ENCODE assay signal across 8 cellular contexts in genomic region chr6:82246802-82247633, GRCh38. TPM values are rescaled to one million over a fixed set of nuclear protein-coding genes. Genes with fewer than 3 reads are reported as not detected.
DNase-seq lines count a peak whose midpoint lies in the region; ATAC-seq, FAIRE-seq and TF ChIP-seq lines count a peak whose summit lies in the region.

No MANE protein-coding gene starts in this region.

- H3K9ac ChIP-seq in keratinocyte (ENCODE audit: control insufficient read depth, extremely low read depth, insufficient read depth, low read length): peak overlapping the region; percentile 78

- DNase-seq in NCI-H2029 (lab: John Stamatoyannopoulos, UW) (peak; percentile 24), NCI-H2029 treated with DMSO at 0.1 percent for 48 hours (lab: John Stamatoyannopoulos, UW) (no peak), HK-2 (ENCODE audit: unreplicated experiment) (peak; percentile 69), RPMI8226 (peak; percentile 45), cerebellar cortex (ENCODE audit: low spot score) (peak; percentile 72), keratinocyte (ENCODE audit: low read depth, low spot score) (no peak)
- peak; percentile 10 for DNase-seq in stimulated activated CD8-positive, alpha-beta memory T cell treated with anti-CD3 and anti-CD28 coated beads, Interleukin-15, amount 100 ng/mL, for 1 hour (ENCODE audit: low read depth)

- FAIRE-seq in keratinocyte (lab: Jason Lieb, UNC): no peak

- dilution Hi-C loops in keratinocyte (cut with MboI; ENCODE audit: extremely low pct_ligation_motif_present, low sequenced_read_pairs): no loop called here

- H4K20me1 ChIP-seq in keratinocyte (ENCODE audit: control insufficient read depth, extremely low read depth, insufficient read depth, low read length): no peaks in the 10 kb centered on the region

- ATAC-seq in GM21390 (IDR thresholded peaks at IDR 0.05; ENCODE audit: unreplicated experiment): peak; percentile 53

- peak overlapping the region; percentile 27 for H2AFZ ChIP-seq in keratinocyte (ENCODE audit: control insufficient read depth, low read length)

- no peaks in the 10 kb centered on the region for H3K27me3 ChIP-seq in keratinocyte (ENCODE audit: control insufficient read depth, extremely low read depth, insufficient read depth, low read length)

- H3K4me3 ChIP-seq in keratinocyte (ENCODE audit: control insufficient read depth in 2 of 3, extremely low read depth in 1 of 3, insufficient read depth in 2 of 3, low read depth in 1 of 3, low read length in 3 of 3): peak overlapping the region; percentile 61 to 96 (median 90)

- peaks cover 52% of the 10 kb centered on the region for H3K79me2 ChIP-seq in keratinocyte (ENCODE audit: control insufficient read depth, insufficient read depth, low read length)

- H3K4me2 ChIP-seq in keratinocyte (ENCODE audit: control insufficient read depth, extremely low read depth, insufficient read depth, low read depth, low read length): peak overlapping the region; percentile 72

- peaks cover 11% of the 10 kb centered on the region for H3K4me1 ChIP-seq in keratinocyte (ENCODE audit: control insufficient read depth, extremely low read depth, insufficient read depth, low read length)

- peak overlapping the region; percentile 82 for H3K27ac ChIP-seq in keratinocyte (ENCODE audit: control insufficient read depth, insufficient read depth, low read length)

- H3K36me3 ChIP-seq in keratinocyte (ENCODE audit: control insufficient read depth in 2 of 2, extremely low read depth in 1 of 2, insufficient read depth in 2 of 2, low read length in 2 of 2): peaks cover 0 to 5% of the 10 kb centered on the region in 2 experiments

- TF ChIP-seq CTCF in keratinocyte (optimal IDR thresholded peaks at IDR 0.05 in 1 of 3, IDR thresholded peaks at IDR 0.05 in 1 of 3, conservative IDR thresholded peaks at IDR 0.05 in 1 of 3; ENCODE audit: extremely low read depth in 1 of 3, insufficient read depth in 2 of 3, low read length in 3 of 3): no peak

- no peaks in the 10 kb centered on the region for H3K9me1 ChIP-seq in keratinocyte (ENCODE audit: control insufficient read depth, extremely low read depth, insufficient read depth, low read length)

- H3K9me3 ChIP-seq in keratinocyte (ENCODE audit: control insufficient read depth, low read depth, low read length): no peaks in the 10 kb centered on the region

RNA-seq across cellular contexts. Expression of gene IBTK, which starts 0.5 kb away (rescaled TPM):
- 15.9 to 27.0 TPM (median 16.4 TPM) in 3 replicates for polyA plus RNA-seq in keratinocyte
- polyA plus RNA-seq in keratinocyte (2011; ENCODE audit: low read depth): 12.7 TPM
- polyA plus RNA-seq in keratinocyte (2011; cell fraction: cytosol; rRNA removed): 9.6 and 19.4 TPM in 2 replicates
- 19.2 and 25.0 TPM in 2 replicates for polyA plus RNA-seq in keratinocyte (2011; cell fraction: nucleus; rRNA removed)
- polyA plus RNA-seq in keratinocyte (2012; ENCODE audit: low replicate concordance): 12.3 and 18.1 TPM in 2 replicates
- polyA minus RNA-seq in keratinocyte: 8.1 to 51.1 TPM (median 26.9 TPM) in 3 replicates
- 24.9 TPM for polyA minus RNA-seq in keratinocyte (2011; cell fraction: cytosol; rRNA and poly(A)+ RNA removed)
- 38.5 and 71.0 TPM in 2 replicates for polyA minus RNA-seq in keratinocyte (2011; cell fraction: nucleus; rRNA and poly(A)+ RNA removed)

Comparison
In these comparisons a context has a peak if more than half of its experiments do, and no peak if none do; other contexts are left out.
1. DNase-seq: peak in NCI-H2029 (single experiment), HK-2 (single experiment), RPMI8226 (single experiment), cerebellar cortex (single experiment) and stimulated activated CD8-positive, alpha-beta memory T cell treated with anti-CD3 and anti-CD28 coated beads, Interleukin-15, amount 100 ng/mL, for 1 hour (single experiment); none in NCI-H2029 treated with DMSO at 0.1 percent for 48 hours (single experiment) and keratinocyte (single experiment).